ENCODE assay signal across 1 cellular context in genomic region chr7:135409845-135410545, GRCh38.
TF ChIP-seq lines count a peak whose summit lies in the region.

No MANE protein-coding gene starts in this region.

TF ChIP-seq in K562, 482 proteins besides CTCF, POLR2A, EP300 and RAD21 (continued from another document):
- TF ChIP-seq IRF1 (CRISPR knock-in tag; IDR thresholded peaks at IDR 0.05; ENCODE audit: borderline replicate concordance) (no peak), THRA (IDR thresholded peaks at IDR 0.05) (peak; percentile 19; the same call in 1 of the 2 replicates), ZNF146 (CRISPR knock-in tag; IDR thresholded peaks at IDR 0.05; ENCODE audit: unreplicated experiment) (no peak), PHF20 (IDR thresholded peaks at IDR 0.05; ENCODE audit: partially characterized antibody) (no peak), RFX7 (CRISPR knock-in tag; IDR thresholded peaks at IDR 0.05) (no peak), ZNF511 (CRISPR knock-in tag; IDR thresholded peaks at IDR 0.05) (no peak), NFIX (CRISPR knock-in tag; IDR thresholded peaks at IDR 0.05; ENCODE audit: low read depth) (no peak), ZNF445 (CRISPR knock-in tag; IDR thresholded peaks at IDR 0.05; ENCODE audit: low read depth) (no peak), ZNF280A (IDR thresholded peaks at IDR 0.05; ENCODE audit: low read depth, partially characterized antibody) (no peak), ZNF449 (CRISPR knock-in tag; IDR thresholded peaks at IDR 0.05) (peak; percentile 20; the same call in 1 of the 2 replicates), ZBTB1 (CRISPR knock-in tag; IDR thresholded peaks at IDR 0.05; ENCODE audit: borderline replicate concordance, low read depth) (no peak), TAL1 (IDR thresholded peaks at IDR 0.05) (peak; percentile 89), XRCC5 (IDR thresholded peaks at IDR 0.05; ENCODE audit: low read depth, low read length) (no peak), GATAD2B (IDR thresholded peaks at IDR 0.05; ENCODE audit: borderline replicate concordance) (peak; percentile 50; the same call in 1 of the 2 replicates), HMBOX1 (IDR thresholded peaks at IDR 0.05) (no peak), NELFE (IDR thresholded peaks at IDR 0.05; ENCODE audit: insufficient read depth, insufficient read length) (no peak), PML (IDR thresholded peaks at IDR 0.05; ENCODE audit: low read length) (peak; percentile 91; the same call in 1 of the 2 replicates), GTF2F1 (IDR thresholded peaks at IDR 0.05; ENCODE audit: low read depth, low read length) (no peak), ETV5 (CRISPR knock-in tag; IDR thresholded peaks at IDR 0.05; ENCODE audit: low read depth) (no peak), RBM39 (optimal IDR thresholded peaks at IDR 0.05; ENCODE audit: low read depth, low read length) (no peak), KDM1A (IDR thresholded peaks at IDR 0.05) (peak; percentile 88 to 93), ZNF311 (CRISPR knock-in tag; IDR thresholded peaks at IDR 0.05) (peak; percentile 66; the same call in 1 of the 2 replicates), FOXJ2 (tag; IDR thresholded peaks at IDR 0.05) (no peak), FOXK2 (conservative IDR thresholded peaks at IDR 0.05 in 1 of 2, IDR thresholded peaks at IDR 0.05 in 1 of 2; ENCODE audit: low read depth in 2 of 2) (peak in 1 of 2 experiments; percentile 43; a peak in 1 of 4 replicates), DEAF1 (CRISPR knock-in tag; IDR thresholded peaks at IDR 0.05) (0 out of 2 replicates have a peak, but pooled peaks have one; percentile 5), POLR2AphosphoS5 (IDR thresholded peaks at IDR 0.05; ENCODE audit: control insufficient read depth, insufficient read depth, low read depth, low read length) (peak; percentile 28; the same call in 1 of the 2 replicates), NRF1 (conservative IDR thresholded peaks at IDR 0.05 in 1 of 2, IDR thresholded peaks at IDR 0.05 in 1 of 2) (no peak), LARP7 (IDR thresholded peaks at IDR 0.05) (no peak), NCOA4 (IDR thresholded peaks at IDR 0.05; ENCODE audit: partially characterized antibody) (no peak), MLX (CRISPR knock-in tag; conservative IDR thresholded peaks at IDR 0.05) (no peak), MEF2D (tag; conservative IDR thresholded peaks at IDR 0.05; ENCODE audit: low read depth) (no peak), SMARCA4 (IDR thresholded peaks at IDR 0.05) (peak; percentile 81), FOXA3 (CRISPR knock-in tag; conservative IDR thresholded peaks at IDR 0.05 in 1 of 2, IDR thresholded peaks at IDR 0.05 in 1 of 2) (peak in 1 of 2 experiments; percentile 43; a peak in 1 of 4 replicates), CSDE1 (IDR thresholded peaks at IDR 0.05) (no peak), SFPQ (IDR thresholded peaks at IDR 0.05; ENCODE audit: low read depth, low read length) (no peak), KHSRP (IDR thresholded peaks at IDR 0.05) (peak; percentile 50; the same call in 1 of the 2 replicates), CLOCK (CRISPR knock-in tag; IDR thresholded peaks at IDR 0.05; ENCODE audit: borderline replicate concordance) (0 out of 2 replicates have a peak, but pooled peaks have one; percentile 27), MCM5 (IDR thresholded peaks at IDR 0.05; ENCODE audit: low read depth) (no peak), C11orf30 (IDR thresholded peaks at IDR 0.05; ENCODE audit: low read depth) (0 out of 2 replicates have a peak, but pooled peaks have one; percentile 5)
